Comparison of ENCODE assay signal across 21 cellular contexts in genomic region chr1:96445296-96445695, GRCh38.
A peak's percentile ranks its signal among the peaks of the same experiment; 100 is the strongest.
DNase-seq lines count a peak whose midpoint lies in the region; ATAC-seq and TF ChIP-seq lines count a peak whose summit lies in the region.
"Had no signal": no experiment of that assay in that cellular context is flagged by ENCODE, and none has a peak within 500 bp of the region (broad histone marks: within the 10 kb centered on the region; RNA-seq: fewer than 3 reads in every experiment).

No MANE protein-coding gene starts in this region.

- dilution Hi-C loops in mammary epithelial cell (cut with HindIII; ENCODE audit: low sequenced_read_pairs), result no loop called here

- H3K27me3 ChIP-seq in mammary epithelial cell (ENCODE audit: insufficient read depth, low read length) (no peaks in the 10 kb centered on the region), osteoblast (ENCODE audit: insufficient read depth, low read length) (no peaks in the 10 kb centered on the region)
- H3K27me3 ChIP-seq: BE2C had no signal

- H3K4me3 ChIP-seq in AG10803 (ENCODE audit: low read length), result no peak overlapping the region
- H3K4me3 ChIP-seq in mammary epithelial cell (replicated peaks in 1 of 3; ENCODE audit: insufficient read depth in 1 of 3, low read depth in 2 of 3, low read length in 3 of 3), result no peak overlapping the region
- no peak overlapping the region for H3K4me3 ChIP-seq in osteoblast (ENCODE audit: insufficient read depth, low read length)
- H3K4me3 ChIP-seq: GM12878, GM23338, HAP-1, SK-N-MC had no signal

- H3K27ac Mint-ChIP-seq in activated T-helper 1 cell treated with anti-CD3 and anti-CD28 coated beads, Interleukin-12 subunit alpha, Interleukin-12 subunit beta, Interleukin-2, Interleukin-4 antibody, amounts not matched to agents 30 ng/mL and 10 ng/mL and 1 ng/mL, durations not matched to agents 14 hours and 24 hours and 36 hours, result no peak overlapping the region
- H3K27ac Mint-ChIP-seq: GM23338 had no signal

- H3K36me3 ChIP-seq in mammary epithelial cell (ENCODE audit: insufficient read depth, low read length) (no peaks in the 10 kb centered on the region), osteoblast (ENCODE audit: insufficient read depth, low read length) (no peaks in the 10 kb centered on the region)
- H3K36me3 ChIP-seq: BE2C, HAP-1 had no signal

- no peaks in the 10 kb centered on the region for H3K4me1 Mint-ChIP-seq in activated T-helper 1 cell treated with anti-CD3 and anti-CD28 coated beads, Interleukin-12 subunit alpha, Interleukin-12 subunit beta, Interleukin-2, Interleukin-4 antibody, amounts not matched to agents 30 ng/mL and 10 ng/mL and 1 ng/mL, durations not matched to agents 14 hours and 24 hours and 36 hours (ENCODE audit: low read depth)
- H3K4me1 Mint-ChIP-seq: GM23338 had no signal

- no peak for ATAC-seq in HG03135 (IDR thresholded peaks at IDR 0.05; ENCODE audit: unreplicated experiment)
- ATAC-seq: GM12878, GM23338 had no signal

- BruUV-seq in mammary epithelial cell (replicated peaks; lab: Mats Ljungman, UMichigan), result no TSS peak

- H3K27ac ChIP-seq in mammary epithelial cell (ENCODE audit: insufficient read depth, low read depth, low read length) (no peak overlapping the region), osteoblast (ENCODE audit: low read depth, low read length) (no peak overlapping the region)
- H3K27ac ChIP-seq: KMS-11, SK-N-MC had no signal

- H3K9ac ChIP-seq in mammary epithelial cell (ENCODE audit: insufficient read depth, low read length), result no peak overlapping the region
- H3K9ac ChIP-seq: KMS-11 had no signal

- H3K4me3 Mint-ChIP-seq in activated T-helper 1 cell treated with anti-CD3 and anti-CD28 coated beads, Interleukin-12 subunit alpha, Interleukin-12 subunit beta, Interleukin-2, Interleukin-4 antibody, amounts not matched to agents 30 ng/mL and 10 ng/mL and 1 ng/mL, durations not matched to agents 14 hours and 24 hours and 36 hours, result no peak overlapping the region
- H3K4me3 Mint-ChIP-seq: GM23338 had no signal

- H3K36me3 Mint-ChIP-seq in activated T-helper 1 cell treated with anti-CD3 and anti-CD28 coated beads, Interleukin-12 subunit alpha, Interleukin-12 subunit beta, Interleukin-2, Interleukin-4 antibody, amounts not matched to agents 30 ng/mL and 10 ng/mL and 1 ng/mL, durations not matched to agents 14 hours and 24 hours and 36 hours (ENCODE audit: low read depth), result no peaks in the 10 kb centered on the region

- H3K79me2 ChIP-seq in mammary epithelial cell (ENCODE audit: insufficient read depth, low read length), result no peaks in the 10 kb centered on the region
- no peaks in the 10 kb centered on the region for H3K79me2 ChIP-seq in osteoblast (ENCODE audit: insufficient read depth, low read length)

- in situ Hi-C loops in mammary epithelial cell (cut with MboI; ENCODE audit: low sequenced_read_pairs in 2 of 2), result no loop called here

- H3K9me3 ChIP-seq in mammary epithelial cell (replicated peaks; ENCODE audit: insufficient read depth, low read length), result no peaks in the 10 kb centered on the region
- no peaks in the 10 kb centered on the region for H3K9me3 ChIP-seq in osteoblast (ENCODE audit: low read depth, low read length)
- H3K9me3 ChIP-seq: BE2C had no signal

- peaks cover 4% of the 10 kb centered on the region for H3K9me3 Mint-ChIP-seq in activated T-helper 1 cell treated with anti-CD3 and anti-CD28 coated beads, Interleukin-12 subunit alpha, Interleukin-12 subunit beta, Interleukin-2, Interleukin-4 antibody, amounts not matched to agents 30 ng/mL and 10 ng/mL and 1 ng/mL, durations not matched to agents 14 hours and 24 hours and 36 hours

- WGBS in mammary epithelial cell (ENCODE audit: low coverage, missing lambda C conversion rate), result 86% methylated on average over 1 of the region's 1 CpG

- no peaks in the 10 kb centered on the region for H3K27me3 Mint-ChIP-seq in activated T-helper 1 cell treated with anti-CD3 and anti-CD28 coated beads, Interleukin-12 subunit alpha, Interleukin-12 subunit beta, Interleukin-2, Interleukin-4 antibody, amounts not matched to agents 30 ng/mL and 10 ng/mL and 1 ng/mL, durations not matched to agents 14 hours and 24 hours and 36 hours (ENCODE audit: insufficient read depth)

- H3K4me1 ChIP-seq in mammary epithelial cell (ENCODE audit: insufficient read depth, low read length), result no peaks in the 10 kb centered on the region
- no peaks in the 10 kb centered on the region for H3K4me1 ChIP-seq in osteoblast (ENCODE audit: insufficient read depth, low read length)
- H3K4me1 ChIP-seq: BE2C had no signal

- H4K20me1 ChIP-seq in mammary epithelial cell (ENCODE audit: insufficient read depth, low read length) (no peaks in the 10 kb centered on the region), osteoblast (ENCODE audit: insufficient read depth, low read length) (no peaks in the 10 kb centered on the region)

- CTCF ChIA-PET in mammary epithelial cell (lab: Charles Lee; ENCODE audit: low non-redundant PET), result no interaction called here

- intact Hi-C loops in mammary epithelial cell (cut with micrococcal nuclease), result no loop called here
- intact Hi-C loops in activated T-helper 1 cell treated with anti-CD3 and anti-CD28 coated beads, Interleukin-12 subunit alpha, Interleukin-12 subunit beta, Interleukin-2, Interleukin-4 antibody, amounts not matched to agents 30 ng/mL and 10 ng/mL and 1 ng/mL, durations not matched to agents 14 hours and 24 hours and 36 hours (cut with micrococcal nuclease), result no loop called here

- TF ChIP-seq CTCF in AG10803 (conservative IDR thresholded peaks at IDR 0.05; ENCODE audit: low read length) (no peak), mammary epithelial cell (conservative IDR thresholded peaks at IDR 0.05 in 1 of 2, IDR thresholded peaks at IDR 0.05 in 1 of 2; ENCODE audit: extremely low read depth in 1 of 2, insufficient read depth in 1 of 2, low read depth in 1 of 2, low read length in 2 of 2) (no peak), osteoblast (IDR thresholded peaks at IDR 0.05; ENCODE audit: extremely low read depth, low read depth, low read length) (no peak)

- H3K4me2 ChIP-seq in mammary epithelial cell (ENCODE audit: insufficient read depth, low read depth, low read length), result no peak overlapping the region
- H3K4me2 ChIP-seq in osteoblast (ENCODE audit: insufficient read depth, low read length), result no peak overlapping the region
- H3K4me2 ChIP-seq: GM23338, KMS-11 had no signal

- DNase-seq in AG10803 (ENCODE audit: low read depth) (peak; percentile 12), LHCN-M2 (ENCODE audit: low read depth) (peak; percentile 16), mammary epithelial cell (peak; percentile 14), kidney tubule cell (ENCODE audit: low spot score) (peak; percentile 63), GDM1 (lab: John Stamatoyannopoulos, UW) (no peak), osteoblast (ENCODE audit: insufficient read length, low spot score, missing footprints) (no peak)
- no peak for DNase-seq in activated T-helper 1 cell treated with anti-CD3 and anti-CD28 coated beads, Interleukin-12 subunit alpha, Interleukin-12 subunit beta, Interleukin-2, Interleukin-4 antibody, amounts not matched to agents 30 ng/mL and 10 ng/mL and 1 ng/mL, durations not matched to agents 14 hours and 24 hours and 36 hours (ENCODE audit: low spot score)
- DNase-seq: BE2C, DMS53, IMR-90, NCI-H1694 treated with DMSO at 0.1 percent for 48 hours, NCI-H446 treated with DMSO at 0.1 percent for 48 hours, NCI-H526 treated with DMSO at 0.1 percent for 48 hours, RPMI8226, SHP77 treated with DMSO at 0.1 percent for 48 hours had no signal

- H2AFZ ChIP-seq in mammary epithelial cell (ENCODE audit: low read depth, low read length) (no peak overlapping the region), osteoblast (ENCODE audit: low read length) (no peak overlapping the region)
- H2AFZ ChIP-seq: GM23338 had no signal

Comparison
In these comparisons a context has a peak if more than half of its experiments do, and no peak if none do; other contexts are left out.
1. DNase-seq: peak in AG10803 (single experiment), LHCN-M2 (single experiment), mammary epithelial cell (single experiment) and kidney tubule cell (single experiment); none in activated T-helper 1 cell treated with anti-CD3 and anti-CD28 coated beads, Interleukin-12 subunit alpha, Interleukin-12 subunit beta, Interleukin-2, Interleukin-4 antibody, amounts not matched to agents 30 ng/mL and 10 ng/mL and 1 ng/mL, durations not matched to agents 14 hours and 24 hours and 36 hours (single experiment), GDM1 (single experiment) and osteoblast (single experiment).